Comparison of ENCODE assay signal across 1 cellular context in genomic region chr12:65522956-65523857, GRCh38.
TF ChIP-seq lines count a peak whose summit lies in the region.

No MANE protein-coding gene starts in this region.

TF ChIP-seq in IMR-90, 13 proteins besides CTCF, POLR2A, EP300 and RAD21 (continued from another document):
- no peak for TF ChIP-seq ELK1 (IDR thresholded peaks at IDR 0.05; ENCODE audit: borderline replicate concordance, low read depth, low read length)
- TF ChIP-seq SMC3 (IDR thresholded peaks at IDR 0.05; ENCODE audit: low read depth, low read length): no peak
- no peak for TF ChIP-seq RCOR1 (IDR thresholded peaks at IDR 0.05; ENCODE audit: insufficient replicate concordance, low read length)
- TF ChIP-seq CEBPB (IDR thresholded peaks at IDR 0.05; ENCODE audit: low read depth, low read length): no peak
- no peak for TF ChIP-seq NFE2L2 (IDR thresholded peaks at IDR 0.05; ENCODE audit: low read depth, low read length)
- TF ChIP-seq CHD1 (IDR thresholded peaks at IDR 0.05; ENCODE audit: low read depth, low read length): no peak
- TF ChIP-seq MXI1 (IDR thresholded peaks at IDR 0.05; ENCODE audit: borderline replicate concordance, low read depth, low read length): no peak
- TF ChIP-seq RFX5 (IDR thresholded peaks at IDR 0.05; ENCODE audit: low read depth, low read length): no peak
- no peak for TF ChIP-seq USF2 (IDR thresholded peaks at IDR 0.05; ENCODE audit: low read depth, low read length)
- TF ChIP-seq FOS (IDR thresholded peaks at IDR 0.05; ENCODE audit: low read depth, low read length): no peak
- TF ChIP-seq BHLHE40 (IDR thresholded peaks at IDR 0.05; ENCODE audit: low read depth, low read length): no peak
- no peak for TF ChIP-seq MAFK (IDR thresholded peaks at IDR 0.05; ENCODE audit: low read depth, low read length)
